Comparison of ENCODE assay signal across 12 cellular contexts in the genomic region with DNA sequence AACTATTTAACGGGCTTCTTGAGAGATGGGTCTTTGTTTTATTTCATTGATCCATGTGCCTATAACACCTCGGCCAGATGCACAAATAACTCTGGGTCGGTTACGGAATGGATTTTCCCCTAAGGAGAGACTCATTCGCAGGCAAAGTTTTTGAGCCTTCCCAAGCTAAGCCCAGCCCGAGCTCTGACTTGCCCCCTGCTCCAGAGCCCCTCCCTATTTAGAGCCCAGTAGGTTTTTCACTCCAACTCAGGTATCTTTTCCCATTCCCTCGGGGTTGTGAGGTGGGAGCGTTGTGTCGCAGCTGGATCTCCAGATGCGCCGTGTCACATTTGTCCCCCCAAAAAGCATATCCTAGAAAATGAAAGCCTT. TPM values are rescaled to one million over a fixed set of nuclear protein-coding genes. Genes with fewer than 3 reads are reported as not detected.
A peak's percentile ranks its signal among the peaks of the same experiment; 100 is the strongest.
DNase-seq lines count a peak whose midpoint lies in the region; ATAC-seq and TF ChIP-seq lines count a peak whose summit lies in the region.
"Had no signal": no experiment of that assay in that cellular context is flagged by ENCODE, and none has a peak within 500 bp of the region (broad histone marks: within the 10 kb centered on the region; RNA-seq: fewer than 3 reads in every experiment).

No MANE protein-coding gene starts in this region.

- H3K9me3 Mint-ChIP-seq in Caco-2 (ENCODE audit: unreplicated experiment) = no peaks in the 10 kb centered on the region
- H3K9me3 Mint-ChIP-seq in activated T-helper 17 cell treated with anti-CD3 and anti-CD28 coated beads, Interleukin-2, amount 50 U/mL, for 72 hours = peaks cover 3% of the 10 kb centered on the region

- no peaks in the 10 kb centered on the region for H3K4me1 Mint-ChIP-seq in Caco-2 (ENCODE audit: low read depth, unreplicated experiment)
- no peaks in the 10 kb centered on the region for H3K4me1 Mint-ChIP-seq in activated T-helper 17 cell treated with anti-CD3 and anti-CD28 coated beads, Interleukin-2, amount 50 U/mL, for 72 hours
- H3K4me1 Mint-ChIP-seq: T-helper 17 cell had no signal

- H3K9me3 ChIP-seq in Caco-2 (no peaks in the 10 kb centered on the region), hepatocyte (ENCODE audit: low read depth) (no peaks in the 10 kb centered on the region), prostate gland (no peaks in the 10 kb centered on the region)

- intact Hi-C loops in Caco-2 (cut with micrococcal nuclease; ENCODE audit: unreplicated experiment) (no loop called here), prostate gland (cut with DNase I) (loop anchor here (5.0 to 10.0 kb wide), 2 partner anchors 77 to 340 kb away; no protein-coding TSS in a partner anchor)

- peak overlapping the region; percentile 97 for H2AFZ ChIP-seq in hepatocyte

- H3K4me2 ChIP-seq in hepatocyte = peak overlapping the region; percentile 98

- no TSS peak for BruUV-seq in Caco-2 (replicated peaks; lab: Mats Ljungman, UMichigan)

- H3K27me3 Mint-ChIP-seq in Caco-2 (ENCODE audit: insufficient read depth, unreplicated experiment) = peaks cover 2% of the 10 kb centered on the region
- H3K27me3 Mint-ChIP-seq in activated T-helper 17 cell treated with anti-CD3 and anti-CD28 coated beads, Interleukin-2, amount 50 U/mL, for 72 hours = peaks cover 50% of the 10 kb centered on the region

- H3K9me2 ChIP-seq in hepatocyte (replicated peaks; ENCODE audit: insufficient read depth) = no peaks in the 10 kb centered on the region

- peak overlapping the region; percentile 19; the same call in 1 of the 2 replicates for H3K4me3 ChIP-seq in Caco-2 (ENCODE audit: low read depth, low read length)
- H3K4me3 ChIP-seq in WI38 (ENCODE audit: low read depth, low read length) = peak overlapping the region; percentile 84
- H3K4me3 ChIP-seq in hepatocyte = peak overlapping the region; percentile 63
- H3K4me3 ChIP-seq in prostate gland = peak overlapping the region; percentile 32 to 49

- H3K27ac ChIP-seq in hepatocyte = no peak overlapping the region
- H3K27ac ChIP-seq in prostate gland = peak overlapping the region; percentile 56 to 64

- CTCF ChIA-PET in Caco-2 (lab: Charles Lee) = no interaction called here

- H4K20me1 ChIP-seq in hepatocyte (ENCODE audit: insufficient read depth, poor library complexity, severe bottlenecking) = no peaks in the 10 kb centered on the region

- H3K79me2 ChIP-seq in hepatocyte = no peaks in the 10 kb centered on the region

- H3K36me3 ChIP-seq in Caco-2 (ENCODE audit: control insufficient read depth, insufficient read depth, low read length) = no peaks in the 10 kb centered on the region
- H3K36me3 ChIP-seq in hepatocyte (replicated peaks; ENCODE audit: insufficient read depth, low read depth) = no peaks in the 10 kb centered on the region
- H3K36me3 ChIP-seq in prostate gland = no peaks in the 10 kb centered on the region

- no peaks in the 10 kb centered on the region for H3K36me3 Mint-ChIP-seq in Caco-2 (ENCODE audit: insufficient read depth, unreplicated experiment)
- H3K36me3 Mint-ChIP-seq in activated T-helper 17 cell treated with anti-CD3 and anti-CD28 coated beads, Interleukin-2, amount 50 U/mL, for 72 hours (ENCODE audit: low read depth) = no peaks in the 10 kb centered on the region

- no peak for TF ChIP-seq CTCF in Caco-2 (IDR thresholded peaks at IDR 0.05; ENCODE audit: insufficient read depth in 1 of 2, low read depth in 1 of 2, low read length in 1 of 2, severe bottlenecking in 1 of 2, unreplicated experiment in 1 of 2)
- TF ChIP-seq CTCF in WI38 (IDR thresholded peaks at IDR 0.05; ENCODE audit: low read depth, low read length) = no peak
- TF ChIP-seq CTCF in hepatocyte (IDR thresholded peaks at IDR 0.05; ENCODE audit: poor library complexity) = no peak
- no peak for TF ChIP-seq CTCF in prostate gland (IDR thresholded peaks at IDR 0.05)

- no peak overlapping the region for H3K27ac Mint-ChIP-seq in Caco-2 (ENCODE audit: unreplicated experiment)
- H3K27ac Mint-ChIP-seq in activated T-helper 17 cell treated with anti-CD3 and anti-CD28 coated beads, Interleukin-2, amount 50 U/mL, for 72 hours = no peak overlapping the region
- H3K27ac Mint-ChIP-seq: T-helper 17 cell had no signal

- no peaks in the 10 kb centered on the region for H3K27me3 ChIP-seq in Caco-2 (replicated peaks; ENCODE audit: control insufficient read depth, insufficient read depth, low read length)
- H3K27me3 ChIP-seq in hepatocyte = peaks cover 34% of the 10 kb centered on the region
- peaks cover 3% of the 10 kb centered on the region for H3K27me3 ChIP-seq in prostate gland (replicated peaks; ENCODE audit: insufficient read depth)

- POLR2A ChIA-PET in Caco-2 (lab: Charles Lee) = no interaction called here

- H3K4me3 Mint-ChIP-seq in Caco-2 (ENCODE audit: unreplicated experiment) = peak overlapping the region; percentile 67
- no peak overlapping the region for H3K4me3 Mint-ChIP-seq in activated T-helper 17 cell treated with anti-CD3 and anti-CD28 coated beads, Interleukin-2, amount 50 U/mL, for 72 hours
- H3K4me3 Mint-ChIP-seq: T-helper 17 cell had no signal

- H3K4me1 ChIP-seq in Caco-2 = no peaks in the 10 kb centered on the region
- peaks cover 4% of the 10 kb centered on the region for H3K4me1 ChIP-seq in hepatocyte (ENCODE audit: insufficient read depth)
- no peaks in the 10 kb centered on the region for H3K4me1 ChIP-seq in prostate gland (replicated peaks)

- no peak for TF ChIP-seq POLR2A in prostate gland (IDR thresholded peaks at IDR 0.05)

- DNase-seq in Caco-2 (no peak), hepatocyte (ENCODE audit: low spot score) (no peak), prostate gland (ENCODE audit: low spot score) (no peak), NCI-H2227 (lab: John Stamatoyannopoulos, UW; ENCODE audit: unreplicated experiment) (no peak)
- DNase-seq: activated naive CD4-positive, alpha-beta T cell; DMS79 treated with DMSO at 0.1 percent for 48 hours; NCI-H1417; T-helper 17 cell had no signal

- WGBS in hepatocyte (ENCODE audit: low lambda C conversion rate, missing lambda C conversion rate) = 14% methylated on average over 11 of the region's 11 CpGs
- WGBS in prostate gland = 4% methylated on average over 11 of the region's 11 CpGs

- ATAC-seq in GM18858 (IDR thresholded peaks at IDR 0.05; ENCODE audit: unreplicated experiment) = no peak
- ATAC-seq in HG03108 (IDR thresholded peaks at IDR 0.05; ENCODE audit: unreplicated experiment) = no peak
- ATAC-seq in activated T-helper 17 cell treated with anti-CD3 and anti-CD28 coated beads, Interleukin-2, amount 50 U/mL, for 72 hours (replicated peaks) = no peak
- ATAC-seq: T-helper 17 cell had no signal

RNA-seq across cellular contexts. Expression of a gene that starts 0.8 kb away (rescaled TPM):
- total RNA-seq in Caco-2 (2022) (2.6 and 2.8 TPM in 2 replicates), hepatocyte (7.8 and 8.4 TPM in 2 replicates), prostate gland (10 to 100 TPM in 1 of 2 donors, 1 to 10 TPM in 1; 8.5 to 43.8 TPM)
- polyA plus RNA-seq in hepatocyte = 2.2 and 3.4 TPM in 2 replicates
- total RNA-seq in activated T-helper 17 cell treated with anti-CD3 and anti-CD28 coated beads, Interleukin-2, amount 50 U/mL, for 72 hours = not detected
- total RNA-seq: T-helper 17 cell had no signal

Comparison
In these comparisons a context has a peak if more than half of its experiments do, and no peak if none do; other contexts are left out.
1. H3K4me3 ChIP-seq: peak in every context shown above with its lines; median percentile 84 in WI38; 63 in hepatocyte; 40 in prostate gland; 19 in Caco-2.